Comparison of ENCODE assay signal across 12 cellular contexts in genomic region chr20:8094415-8094818, GRCh38. TPM values are rescaled to one million over a fixed set of nuclear protein-coding genes. Genes with fewer than 3 reads are reported as not detected.
DNase-seq lines count a peak whose midpoint lies in the region; ATAC-seq and TF ChIP-seq lines count a peak whose summit lies in the region.
"Had no signal": no experiment of that assay in that cellular context is flagged by ENCODE, and none has a peak within 500 bp of the region (broad histone marks: within the 10 kb centered on the region; RNA-seq: fewer than 3 reads in every experiment).

No MANE protein-coding gene starts in this region.

- H3K36me3 Mint-ChIP-seq in T-cell, result no peaks in the 10 kb centered on the region
- H3K36me3 Mint-ChIP-seq: activated naive CD8-positive, alpha-beta T cell had no signal

- intact Hi-C loops in colonic mucosa (cut with DNase I) (no loop called here), lower lobe of right lung (cut with DNase I) (no loop called here), tibial artery (cut with DNase I; ENCODE audit: low total_unique reads) (no loop called here)

- no peaks in the 10 kb centered on the region for H3K4me1 ChIP-seq in colonic mucosa
- peaks cover 15% of the 10 kb centered on the region for H3K4me1 ChIP-seq in lower lobe of right lung
- H3K4me1 ChIP-seq in tibial artery, result peaks cover 0 to 15% (median 12%) of the 10 kb centered on the region in 4 donors

- peaks cover 10 to 12% of the 10 kb centered on the region in 2 donors for H3K27me3 Mint-ChIP-seq in T-cell

- H3K9me3 ChIP-seq in colonic mucosa (no peaks in the 10 kb centered on the region), lower lobe of right lung (no peaks in the 10 kb centered on the region), tibial artery (no peaks in the 10 kb centered on the region)

- H3K27ac ChIP-seq in colonic mucosa (no peak overlapping the region), lower lobe of right lung (no peak overlapping the region), tibial artery (no peak overlapping the region)

- ATAC-seq in lower lobe of right lung (peak; percentile 86 to 88), T-cell (replicated peaks in 1 of 4) (no peak)

- H3K36me3 ChIP-seq in colonic mucosa (no peaks in the 10 kb centered on the region), lower lobe of right lung (no peaks in the 10 kb centered on the region), tibial artery (no peaks in the 10 kb centered on the region)

- DNase-seq in NCI-H1092 treated with DMSO at 0.1 percent for 48 hours (lab: John Stamatoyannopoulos, UW), result peak; percentile 7
- DNase-seq in NCI-H1092 (lab: John Stamatoyannopoulos, UW), result no peak
- peak; percentile 37 for DNase-seq in colonic mucosa
- peak; percentile 60 for DNase-seq in lower lobe of right lung
- peak; percentile 80 to 81 for DNase-seq in tibial artery
- DNase-seq in HuH-7.5 (ENCODE audit: low spot score), result no peak
- DNase-seq in GM20000 (ENCODE audit: low spot score), result no peak
- no peak for DNase-seq in T-cell
- DNase-seq: ACHN, MM.1S, T-helper 9 cell had no signal

- no peaks in the 10 kb centered on the region for H3K4me1 Mint-ChIP-seq in T-cell

- TF ChIP-seq CTCF in colonic mucosa (IDR thresholded peaks at IDR 0.05) (no peak), lower lobe of right lung (IDR thresholded peaks at IDR 0.05) (no peak), tibial artery (IDR thresholded peaks at IDR 0.05) (no peak), GM20000 (IDR thresholded peaks at IDR 0.05; ENCODE audit: extremely low read depth, missing control alignments) (no peak)

- no peaks in the 10 kb centered on the region for H3K9me3 Mint-ChIP-seq in T-cell

- H3K27me3 ChIP-seq in colonic mucosa, result no peaks in the 10 kb centered on the region
- H3K27me3 ChIP-seq in lower lobe of right lung (ENCODE audit: low read depth), result no peaks in the 10 kb centered on the region
- no peaks in the 10 kb centered on the region for H3K27me3 ChIP-seq in tibial artery

- no peak overlapping the region for H3K27ac Mint-ChIP-seq in T-cell
- H3K27ac Mint-ChIP-seq: activated naive CD8-positive, alpha-beta T cell had no signal

- CTCF ChIA-PET in T-cell (lab: Charles Lee), result no interaction called here

- no peak overlapping the region for H3K9ac ChIP-seq in colonic mucosa (ENCODE audit: low read depth in 2 of 2, low read length in 2 of 2)

- H3K4me3 ChIP-seq in colonic mucosa, result no peak overlapping the region
- no peak overlapping the region for H3K4me3 ChIP-seq in lower lobe of right lung
- H3K4me3 ChIP-seq in tibial artery, result no peak overlapping the region

- POLR2A ChIA-PET in T-cell (lab: Charles Lee), result no interaction called here

- H3K4me3 Mint-ChIP-seq in T-cell, result no peak overlapping the region
- H3K4me3 Mint-ChIP-seq: activated naive CD8-positive, alpha-beta T cell had no signal

RNA-seq across cellular contexts. Expression of gene PLCB1, which starts 37.6 kb away (rescaled TPM):
- total RNA-seq in colonic mucosa (1 to 10 TPM; 8.3 to 9.6 TPM), lower lobe of right lung (6.3 TPM), T-cell (10 to 100 TPM in 2 of 5 donors, 1 to 10 TPM in 3; 3.3 to 15.1 (median 7.4) TPM)

Comparison
In these comparisons a context has a peak if more than half of its experiments do, and no peak if none do; other contexts are left out.
1. DNase-seq: peak in NCI-H1092 treated with DMSO at 0.1 percent for 48 hours (single experiment), colonic mucosa (single experiment), lower lobe of right lung (single experiment) and tibial artery (2 of 2); none in NCI-H1092 (single experiment), HuH-7.5 (single experiment), GM20000 (single experiment) and T-cell (0 of 34).
2. ATAC-seq: peak in lower lobe of right lung (2 of 2); none in T-cell (0 of 4).